ENCODE assay signal across 8 cellular contexts in the genomic region with DNA sequence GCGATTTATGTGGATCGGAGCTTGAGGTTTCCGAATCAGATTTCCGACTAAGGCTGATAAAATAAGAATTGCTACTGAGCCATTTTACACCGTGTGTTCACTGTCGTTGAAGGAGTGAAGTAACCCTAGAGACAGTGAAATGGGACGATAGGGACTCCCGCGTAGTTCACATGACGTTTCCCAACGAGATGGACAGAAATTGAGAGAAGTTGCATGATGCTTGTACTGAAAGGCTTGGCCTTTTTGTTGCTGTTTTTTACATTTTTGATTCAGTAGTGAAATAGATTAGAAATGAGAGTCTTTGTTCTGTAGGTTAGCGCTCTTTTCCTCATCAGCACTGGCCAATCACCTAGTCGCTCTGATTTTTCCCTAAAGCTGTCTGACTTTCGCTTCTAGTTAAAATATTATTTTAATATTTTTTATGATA. TPM values are rescaled to one million over a fixed set of nuclear protein-coding genes. Genes with fewer than 3 reads are reported as not detected.
DNase-seq lines count a peak whose midpoint lies in the region; ATAC-seq and TF ChIP-seq lines count a peak whose summit lies in the region.

No MANE protein-coding gene starts in this region.

- no peaks in the 10 kb centered on the region for H3K9me3 ChIP-seq in thoracic aorta

- peak overlapping the region; percentile 96 for H3K27ac Mint-ChIP-seq in activated naive CD8-positive, alpha-beta T cell treated with anti-CD3 and anti-CD28 coated beads, Interleukin-2, amount 10 ng/mL, durations not matched to agents 7 days and 5 days

- peaks cover 42 to 50% of the 10 kb centered on the region in 2 donors for H3K4me1 ChIP-seq in thoracic aorta (ENCODE audit: control insufficient read depth in 1 of 2, low read depth in 2 of 2)

- peak overlapping the region; percentile 98 for H3K4me3 Mint-ChIP-seq in activated T-cell treated with anti-CD3 and anti-CD28 coated beads, Interleukin-2, amount 50 U/mL, for 4 hours
- H3K4me3 Mint-ChIP-seq in activated naive CD8-positive, alpha-beta T cell treated with anti-CD3 and anti-CD28 coated beads, Interleukin-2, amount 10 ng/mL, durations not matched to agents 7 days and 5 days = peak overlapping the region; percentile 98

- H3K9me3 Mint-ChIP-seq in activated T-cell treated with anti-CD3 and anti-CD28 coated beads, Interleukin-2, amount 50 U/mL, for 4 hours = no peaks in the 10 kb centered on the region
- no peaks in the 10 kb centered on the region for H3K9me3 Mint-ChIP-seq in activated naive CD8-positive, alpha-beta T cell treated with anti-CD3 and anti-CD28 coated beads, Interleukin-2, amount 10 ng/mL, durations not matched to agents 7 days and 5 days

- no peak for TF ChIP-seq CTCF in kidney epithelial cell (IDR thresholded peaks at IDR 0.05; ENCODE audit: insufficient read depth, low read length, poor library complexity, severe bottlenecking)
- no peak for TF ChIP-seq CTCF in thoracic aorta (IDR thresholded peaks at IDR 0.05)

- no peaks in the 10 kb centered on the region for H3K27me3 ChIP-seq in kidney epithelial cell (ENCODE audit: control insufficient read depth, insufficient read depth, low read length)
- no peaks in the 10 kb centered on the region for H3K27me3 ChIP-seq in thoracic aorta (replicated peaks; ENCODE audit: insufficient read depth)

- H3K36me3 Mint-ChIP-seq in activated T-cell treated with anti-CD3 and anti-CD28 coated beads, Interleukin-2, amount 50 U/mL, for 4 hours (ENCODE audit: insufficient read depth) = peaks cover 8% of the 10 kb centered on the region
- H3K36me3 Mint-ChIP-seq in activated naive CD8-positive, alpha-beta T cell treated with anti-CD3 and anti-CD28 coated beads, Interleukin-2, amount 10 ng/mL, durations not matched to agents 7 days and 5 days = peaks cover 10% of the 10 kb centered on the region

- peak overlapping the region; percentile 100 for H3K4me3 ChIP-seq in kidney epithelial cell (ENCODE audit: low read depth, low read length)
- H3K4me3 ChIP-seq in thoracic aorta = peak overlapping the region; percentile 75

- POLR2A ChIA-PET in activated naive CD8-positive, alpha-beta T cell treated with anti-CD3 and anti-CD28 coated beads, Interleukin-2, amount 10 ng/mL, durations not matched to agents 7 days and 5 days (lab: Charles Lee) = interaction anchor here (0.5 to 3.9 kb wide), 13 partner anchors 9 to 718 kb away, joined by 3 to 22 read pairs (median 4); partner anchors contain the start of genes KPNA6, PEF1, SNRNP40 and TMEM39B

- no peak for DNase-seq in activated T-cell treated with anti-CD3 and anti-CD28 coated beads, Interleukin-2, amount 50 U/mL, for 4 hours
- DNase-seq in activated T-cell treated with anti-CD3 and anti-CD28 coated beads for 4 hours (no peak), kidney epithelial cell (ENCODE audit: low read depth) (no peak), thoracic aorta (ENCODE audit: low spot score) (no peak), NCI-H2196 treated with DMSO at 0.1 percent for 48 hours (lab: John Stamatoyannopoulos, UW; ENCODE audit: unreplicated experiment) (no peak)
- DNase-seq in activated naive CD8-positive, alpha-beta T cell treated with anti-CD3 and anti-CD28 coated beads, Interleukin-2, amount 10 ng/mL, durations not matched to agents 7 days and 5 days = no peak

- peak overlapping the region; percentile 99 for H3K27ac ChIP-seq in thoracic aorta

- ATAC-seq in activated T-cell treated with anti-CD3 and anti-CD28 coated beads, Interleukin-2, amount 50 U/mL, for 4 hours = no peak
- ATAC-seq in activated naive CD8-positive, alpha-beta T cell treated with anti-CD3 and anti-CD28 coated beads, Interleukin-2, amount 10 ng/mL, durations not matched to agents 7 days and 5 days (ENCODE audit: low read depth) = no peak
- ATAC-seq in thoracic aorta (ENCODE audit: insufficient number of reproducible peaks, low FRiP score, low read depth) (no peak), HG03469 (IDR thresholded peaks at IDR 0.05; ENCODE audit: unreplicated experiment) (no peak), HG02610 (IDR thresholded peaks at IDR 0.05; ENCODE audit: unreplicated experiment) (no peak)

- peaks cover 38% of the 10 kb centered on the region for H3K4me1 Mint-ChIP-seq in activated T-cell treated with anti-CD3 and anti-CD28 coated beads, Interleukin-2, amount 50 U/mL, for 4 hours (ENCODE audit: low read depth)
- peaks cover 29% of the 10 kb centered on the region for H3K4me1 Mint-ChIP-seq in activated naive CD8-positive, alpha-beta T cell treated with anti-CD3 and anti-CD28 coated beads, Interleukin-2, amount 10 ng/mL, durations not matched to agents 7 days and 5 days

- H3K36me3 ChIP-seq in kidney epithelial cell (ENCODE audit: control insufficient read depth, insufficient read depth, low read length) (no peaks in the 10 kb centered on the region), thoracic aorta (no peaks in the 10 kb centered on the region)

- H3K27me3 Mint-ChIP-seq in activated T-cell treated with anti-CD3 and anti-CD28 coated beads, Interleukin-2, amount 50 U/mL, for 4 hours (ENCODE audit: low read depth) = no peaks in the 10 kb centered on the region
- no peaks in the 10 kb centered on the region for H3K27me3 Mint-ChIP-seq in activated naive CD8-positive, alpha-beta T cell treated with anti-CD3 and anti-CD28 coated beads, Interleukin-2, amount 10 ng/mL, durations not matched to agents 7 days and 5 days

RNA-seq across cellular contexts. Expression of gene KHDRBS1, which starts 1.3 kb away (rescaled TPM):
- total RNA-seq in activated T-cell treated with anti-CD3 and anti-CD28 coated beads, Interleukin-2, amount 50 U/mL, for 4 hours = 100 to 1,000 TPM; 186 to 191 (median 187) TPM
- 100 to 1,000 TPM; 162 TPM for total RNA-seq in activated naive CD8-positive, alpha-beta T cell treated with anti-CD3 and anti-CD28 coated beads, Interleukin-2, amount 10 ng/mL, durations not matched to agents 7 days and 5 days
- total RNA-seq in kidney epithelial cell (95.8 and 110 TPM in 2 replicates), thoracic aorta (10 to 100 TPM; 45.5 to 82.6 TPM)

RNA-seq across cellular contexts. Expression of gene TMEM39B, which starts 57.8 kb away (rescaled TPM):
- 10 to 100 TPM; 26.9 to 30.4 (median 27.8) TPM for total RNA-seq in activated T-cell treated with anti-CD3 and anti-CD28 coated beads, Interleukin-2, amount 50 U/mL, for 4 hours
- total RNA-seq in activated naive CD8-positive, alpha-beta T cell treated with anti-CD3 and anti-CD28 coated beads, Interleukin-2, amount 10 ng/mL, durations not matched to agents 7 days and 5 days = 10 to 100 TPM; 27.1 to 28.4 TPM
- total RNA-seq in kidney epithelial cell (5.2 and 5.8 TPM in 2 replicates), thoracic aorta (1 to 10 TPM; 5.1 to 5.8 TPM)
